Comparison of ENCODE assay signal across 9 cellular contexts in genomic region chr18:9869713-9870430, GRCh38. TPM values are rescaled to one million over a fixed set of nuclear protein-coding genes. Genes with fewer than 3 reads are reported as not detected.
DNase-seq lines count a peak whose midpoint lies in the region; ATAC-seq and TF ChIP-seq lines count a peak whose summit lies in the region.
"Had no signal": no experiment of that assay in that cellular context is flagged by ENCODE, and none has a peak within 500 bp of the region (broad histone marks: within the 10 kb centered on the region; RNA-seq: fewer than 3 reads in every experiment).

No MANE protein-coding gene starts in this region.

- WGBS in aorta, 2 donors = 68 to 69% methylated on average over 9 of the region's 9 CpGs

- H3K9me3 ChIP-seq in PC-9 (ENCODE audit: insufficient read depth, low read depth) = peaks cover 14% of the 10 kb centered on the region
- H3K9me3 ChIP-seq in aorta (ENCODE audit: control insufficient read depth, low read length) = no peaks in the 10 kb centered on the region

- H3K36me3 ChIP-seq in PC-9 (ENCODE audit: low read depth) (no peaks in the 10 kb centered on the region), aorta (ENCODE audit: control insufficient read depth in 1 of 2, insufficient read depth in 2 of 2, low read length in 1 of 2) (no peaks in the 10 kb centered on the region)

- ATAC-seq in HG02763 (IDR thresholded peaks at IDR 0.05; ENCODE audit: unreplicated experiment) = peak; percentile 54
- peak; percentile 19 for ATAC-seq in aorta (ENCODE audit: low FRiP score)

- POLR2A ChIA-PET in PC-9 (lab: Charles Lee; ENCODE audit: unreplicated experiment) = interaction anchor here (0.6 to 0.7 kb wide), 3 partner anchors 21 to 341 kb away, joined by 3 to 14 read pairs (median 13); no protein-coding TSS in a partner anchor

- H4K20me1 ChIP-seq in PC-9 (ENCODE audit: insufficient read depth) = no peaks in the 10 kb centered on the region

- TF ChIP-seq CTCF in GM12864 (IDR thresholded peaks at IDR 0.05; ENCODE audit: low read depth, low read length, missing control alignments) (no peak), PC-9 (conservative IDR thresholded peaks at IDR 0.05) (no peak), foreskin fibroblast (IDR thresholded peaks at IDR 0.05; ENCODE audit: low read depth, low read length) (no peak)

- DNase-seq in GM12864 (ENCODE audit: low read depth) (peak; percentile 30), PC-9 (peak; percentile 40 to 84), foreskin fibroblast (peak; percentile 89 to 92), aorta (no peak), cerebellar cortex (ENCODE audit: low spot score) (no peak), SHP77 (lab: John Stamatoyannopoulos, UW) (no peak), mucosa of gallbladder (ENCODE audit: low spot score) (no peak)

- TSS peak; percentile 19 for BruUV-seq in PC-9 (replicated peaks; lab: Mats Ljungman, UMichigan)

- CTCF ChIA-PET in PC-9 (lab: Charles Lee) = interaction anchor here (1.1 kb wide), 1 partner anchor 96 kb away, joined by 4 read pairs; no protein-coding TSS in a partner anchor

- H3K4me1 ChIP-seq in PC-9 (replicated peaks; ENCODE audit: insufficient read depth) (peaks cover 50% of the 10 kb centered on the region), aorta (ENCODE audit: control insufficient read depth in 1 of 2, insufficient read depth in 2 of 2, low read length in 2 of 2) (no peaks in the 10 kb centered on the region)

- peak overlapping the region; percentile 61; the same call in 1 of the 2 replicates for H2AFZ ChIP-seq in PC-9

- no peak overlapping the region for H3K4me3 ChIP-seq in GM12864 (ENCODE audit: low read depth, low read length)
- no peak overlapping the region; the same call in 1 of the 2 replicates for H3K4me3 ChIP-seq in PC-9
- no peak overlapping the region for H3K4me3 ChIP-seq in foreskin fibroblast (ENCODE audit: low read depth in 1 of 2, low read length in 2 of 2)
- no peak overlapping the region for H3K4me3 ChIP-seq in aorta (ENCODE audit: low read length in 2 of 2)

- intact Hi-C loops in PC-9 (cut with micrococcal nuclease; ENCODE audit: unreplicated experiment) = loop anchor here (2.0 kb wide), 1 partner anchor 45 kb away; the partner anchor contains the start of gene VAPA
- intact Hi-C loops in aorta (cut with DNase I) = no loop called here

- H3K27me3 ChIP-seq in PC-9 (ENCODE audit: insufficient read depth, low read depth) = no peaks in the 10 kb centered on the region
- no peaks in the 10 kb centered on the region for H3K27me3 ChIP-seq in aorta (ENCODE audit: control insufficient read depth in 1 of 2, insufficient read depth in 2 of 2, low read length in 1 of 2)

- H3K27ac ChIP-seq in PC-9 = peak overlapping the region; percentile 93
- H3K27ac ChIP-seq in aorta (ENCODE audit: low read depth in 1 of 2, low read length in 2 of 2) = no peak overlapping the region

- peaks cover 51% of the 10 kb centered on the region for H3F3A ChIP-seq in PC-9 (ENCODE audit: insufficient read depth, low read depth)

- peak overlapping the region; percentile 56 for H3K4me2 ChIP-seq in PC-9

- H3K9me2 ChIP-seq in PC-9 (ENCODE audit: insufficient read depth) = no peaks in the 10 kb centered on the region

- no peaks in the 10 kb centered on the region for H3K79me2 ChIP-seq in PC-9 (ENCODE audit: low read depth)

RNA-seq across cellular contexts. Expression of gene TXNDC2, which starts 15.9 kb away (rescaled TPM):
- total RNA-seq in PC-9 (2021) = 0.11 TPM in 1 of 2 replicates, not detected in the other
- under 1 TPM; 0.21 to 0.65 TPM for total RNA-seq in aorta
- polyA plus RNA-seq in aorta = not detected
- total RNA-seq in mucosa of gallbladder = not detected
- polyA plus RNA-seq: IgD-negative memory B cell had no signal

RNA-seq across cellular contexts. Expression of gene VAPA, which starts 43.9 kb away (rescaled TPM):
- total RNA-seq in PC-9 (2021) (340 and 359 TPM in 2 replicates), aorta (100 to 1,000 TPM; 176 to 221 TPM), mucosa of gallbladder (213 TPM)
- polyA plus RNA-seq in aorta = 100 to 1,000 TPM; 119 to 210 TPM

Comparison
In these comparisons a context has a peak if more than half of its experiments do, and no peak if none do; other contexts are left out.
1. DNase-seq: peak in GM12864 (single experiment), PC-9 (2 of 2) and foreskin fibroblast (2 of 2); none in aorta (0 of 2), cerebellar cortex (single experiment), SHP77 (0 of 2) and mucosa of gallbladder (single experiment).